10 cellular contexts compared by ENCODE assay signal in the genomic region with DNA sequence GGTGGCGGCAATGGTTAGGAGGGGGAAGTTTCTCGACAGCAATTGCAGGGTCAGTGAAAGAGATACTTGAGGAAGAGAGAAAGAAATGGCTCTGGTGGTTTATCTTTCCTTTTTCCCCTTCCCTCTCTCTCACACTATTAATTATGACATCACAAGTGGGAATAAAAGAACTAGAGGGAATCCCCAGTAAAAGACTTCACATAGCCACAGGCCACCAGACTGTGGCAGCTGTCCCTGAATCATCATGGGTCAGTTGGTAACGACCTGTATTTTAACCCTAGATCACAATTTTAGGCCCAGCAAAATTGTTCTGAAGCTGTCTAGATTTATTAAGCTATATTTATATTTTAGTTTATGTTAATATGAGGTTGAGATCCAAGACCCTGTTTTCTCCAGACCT. TPM values are rescaled to one million over a fixed set of nuclear protein-coding genes. Genes with fewer than 3 reads are reported as not detected.
DNase-seq lines count a peak whose midpoint lies in the region; TF ChIP-seq lines count a peak whose summit lies in the region.
"Had no signal": no experiment of that assay in that cellular context is flagged by ENCODE, and none has a peak within 500 bp of the region (broad histone marks: within the 10 kb centered on the region; RNA-seq: fewer than 3 reads in every experiment).

No MANE protein-coding gene starts in this region.

- H3K36me3 ChIP-seq in Peyer's patch (no peaks in the 10 kb centered on the region), fibroblast of lung (ENCODE audit: control insufficient read depth, insufficient read depth, low read length) (no peaks in the 10 kb centered on the region), rectal smooth muscle tissue (ENCODE audit: control insufficient read depth, insufficient read depth, low read length) (no peaks in the 10 kb centered on the region), WERI-Rb-1 (no peaks in the 10 kb centered on the region)

- H3K36me3 Mint-ChIP-seq in CD14-positive monocyte: peaks cover 13 to 34% of the 10 kb centered on the region in 2 donors

- no peak overlapping the region for H2AFZ ChIP-seq in fibroblast of lung (ENCODE audit: low read length)

- no peaks in the 10 kb centered on the region for H3K9me3 ChIP-seq in Peyer's patch
- H3K9me3 ChIP-seq in fibroblast of lung (ENCODE audit: control insufficient read depth, insufficient read depth, low read depth, low read length): no peaks in the 10 kb centered on the region
- no peaks in the 10 kb centered on the region for H3K9me3 ChIP-seq in WERI-Rb-1 (ENCODE audit: severe bottlenecking)

- H3K4me3 ChIP-seq in Peyer's patch (no peak overlapping the region), fibroblast of lung (replicated peaks in 1 of 4; ENCODE audit: control extremely low read depth in 1 of 4, insufficient read depth in 1 of 4, low read depth in 3 of 4, low read length in 4 of 4) (no peak overlapping the region), rectal smooth muscle tissue (ENCODE audit: low read length) (peak overlapping the region; percentile 27), WERI-Rb-1 (ENCODE audit: low read depth, low read length) (no peak overlapping the region)

- H3K27me3 ChIP-seq in Peyer's patch: no peaks in the 10 kb centered on the region
- no peaks in the 10 kb centered on the region for H3K27me3 ChIP-seq in fibroblast of lung (ENCODE audit: control insufficient read depth, insufficient read depth, low read length)
- no peaks in the 10 kb centered on the region for H3K27me3 ChIP-seq in rectal smooth muscle tissue (ENCODE audit: control insufficient read depth, insufficient read depth, low read length)
- H3K27me3 ChIP-seq in WERI-Rb-1 (ENCODE audit: insufficient read depth, low read depth, severe bottlenecking): no peaks in the 10 kb centered on the region

- H3K4me2 ChIP-seq in fibroblast of lung (ENCODE audit: extremely low read depth, insufficient read depth, low read length): no peak overlapping the region

- H3K9me3 Mint-ChIP-seq in CD14-positive monocyte: peaks cover 0 to 2% (median 0%) of the 10 kb centered on the region in 7 donors

- H3K27me3 Mint-ChIP-seq in CD14-positive monocyte (ENCODE audit: low read depth in 3 of 3): no peaks in the 10 kb centered on the region

- H3K27ac ChIP-seq in Peyer's patch: peak overlapping the region in 3 of 4 donors; percentile 18 to 85 (median 81)
- peak overlapping the region; percentile 15 for H3K27ac ChIP-seq in fibroblast of lung (ENCODE audit: insufficient read depth, low read length)
- H3K27ac ChIP-seq in rectal smooth muscle tissue (ENCODE audit: low read depth, low read length): peak overlapping the region; percentile 90
- no peak overlapping the region for H3K27ac ChIP-seq in WERI-Rb-1

- no peaks in the 10 kb centered on the region for H4K20me1 ChIP-seq in fibroblast of lung (ENCODE audit: control insufficient read depth, extremely low read depth, insufficient read depth, low read length)

- H3K4me3 Mint-ChIP-seq in CD14-positive monocyte: no peak overlapping the region

- H3K79me2 ChIP-seq in fibroblast of lung (ENCODE audit: control insufficient read depth, insufficient read depth, low read length): peaks cover 91% of the 10 kb centered on the region

- intact Hi-C loops in CD14-positive monocyte (cut with micrococcal nuclease): no loop called here

- TF ChIP-seq POLR2A in Peyer's patch (IDR thresholded peaks at IDR 0.05): no peak

- peak overlapping the region; percentile 40 to 83 (median 75) for H3K27ac Mint-ChIP-seq in CD14-positive monocyte

- DNase-seq in CD14-positive monocyte (ENCODE audit: low spot score) (no peak), Peyer's patch (no peak), fibroblast of lung (ENCODE audit: low read depth in 2 of 2) (no peak), NCI-H146 treated with DMSO at 0.1 percent for 48 hours (lab: John Stamatoyannopoulos, UW; ENCODE audit: unreplicated experiment) (no peak), WERI-Rb-1 (no peak), DMS 273 treated with DMSO at 0.1 percent for 48 hours (lab: John Stamatoyannopoulos, UW) (no peak), AG08396 (ENCODE audit: low spot score) (no peak)
- DNase-seq: activated CD4-positive, CD25-positive, alpha-beta regulatory T cell; stimulated activated CD8-positive, alpha-beta memory T cell treated with anti-CD3 and anti-CD28 coated beads, Interleukin-4, amount 100 ng/mL, for 48 hours had no signal

- peaks cover 21% of the 10 kb centered on the region for H3K4me1 Mint-ChIP-seq in CD14-positive monocyte

- H3K4me1 ChIP-seq in Peyer's patch: peaks cover 0 to 67% (median 9%) of the 10 kb centered on the region in 4 donors
- peaks cover 9% of the 10 kb centered on the region for H3K4me1 ChIP-seq in fibroblast of lung (ENCODE audit: control insufficient read depth, extremely low read depth, insufficient read depth, low read length)
- peaks cover 43% of the 10 kb centered on the region for H3K4me1 ChIP-seq in rectal smooth muscle tissue (ENCODE audit: control insufficient read depth, insufficient read depth, low read length)

- TF ChIP-seq CTCF in CD14-positive monocyte (IDR thresholded peaks at IDR 0.05) (no peak), Peyer's patch (IDR thresholded peaks at IDR 0.05) (no peak), fibroblast of lung (conservative IDR thresholded peaks at IDR 0.05 in 1 of 2, IDR thresholded peaks at IDR 0.05 in 1 of 2; ENCODE audit: low read depth in 1 of 2, low read length in 2 of 2) (no peak), WERI-Rb-1 (IDR thresholded peaks at IDR 0.05; ENCODE audit: low read depth, low read length) (no peak)

- H3K9ac ChIP-seq in fibroblast of lung (ENCODE audit: insufficient read depth, low read length) (no peak overlapping the region), rectal smooth muscle tissue (ENCODE audit: low read length) (no peak overlapping the region)

RNA-seq across cellular contexts. Expression of a gene that starts 40.3 kb away (rescaled TPM):
- 100 to 1,000 TPM; 191 to 204 TPM for polyA plus RNA-seq in CD14-positive monocyte
- total RNA-seq in Peyer's patch: 100 to 1,000 TPM; 261 to 429 (median 389) TPM
- total RNA-seq in fibroblast of lung: 196 and 213 TPM in 2 replicates
- 145 and 150 TPM in 2 replicates for polyA plus RNA-seq in fibroblast of lung
- polyA plus RNA-seq in fibroblast of lung (2012): 83.0 and 112 TPM in 2 replicates
- polyA minus RNA-seq in fibroblast of lung (ENCODE audit: low replicate concordance): 204 and 278 TPM in 2 replicates
